In genomic region chr12:107564946-107565345, GRCh38 we compare ENCODE assay signal across 9 cellular contexts.
DNase-seq lines count a peak whose midpoint lies in the region; TF ChIP-seq lines count a peak whose summit lies in the region.
"Had no signal": no experiment of that assay in that cellular context is flagged by ENCODE, and none has a peak within 500 bp of the region (broad histone marks: within the 10 kb centered on the region; RNA-seq: fewer than 3 reads in every experiment).

No MANE protein-coding gene starts in this region.

- H3K4me3 ChIP-seq in Peyer's patch, result no peak overlapping the region

- H3K27me3 ChIP-seq in Peyer's patch, result no peaks in the 10 kb centered on the region

- peak; percentile 23 for DNase-seq in Ammon's horn (ENCODE audit: low spot score)
- DNase-seq in GM13977 (ENCODE audit: low spot score), result no peak
- DNase-seq in Peyer's patch, result peak in 1 of 3 donors; percentile 64
- DNase-seq in iPS DF 19.7 (ENCODE audit: low read depth, low spot score), result peak; percentile 25
- no peak for DNase-seq in activated gamma-delta T cell (lab: John Stamatoyannopoulos, UW)
- no peak for DNase-seq in NOMO-1 (lab: John Stamatoyannopoulos, UW; ENCODE audit: unreplicated experiment in 2 of 2)
- DNase-seq in UCSD-AML1 (lab: John Stamatoyannopoulos, UW; ENCODE audit: unreplicated experiment), result no peak
- no peak for DNase-seq in activated CD8-positive, alpha-beta memory T cell treated with anti-CD3 and anti-CD28 coated beads, Interleukin-2, amount 50 U/mL, for 48 hours
- DNase-seq: NCI-H345 had no signal

- H3K36me3 ChIP-seq in Peyer's patch, result no peaks in the 10 kb centered on the region

- no peak for TF ChIP-seq POLR2A in Peyer's patch (IDR thresholded peaks at IDR 0.05)

- in situ Hi-C loops in GM13977 (cut with MboI; ENCODE audit: low pct_unique_long_range_greater_than_20kb, low sequenced_read_pairs, unreplicated experiment), result no loop called here

- no peaks in the 10 kb centered on the region for H3K9me3 ChIP-seq in Peyer's patch

- H3K27ac ChIP-seq in Peyer's patch, result no peak overlapping the region

- peak; percentile 60 for TF ChIP-seq CTCF in GM13977 (IDR thresholded peaks at IDR 0.05; ENCODE audit: extremely low read depth, insufficient read depth, missing control alignments)
- TF ChIP-seq CTCF in Peyer's patch (IDR thresholded peaks at IDR 0.05), result peak in 4 of 6 experiments; percentile 52 to 74 (median 66)

- H3K4me1 ChIP-seq in Peyer's patch, result peaks cover 0 to 4% (median 0%) of the 10 kb centered on the region in 4 donors

Comparison
In these comparisons a context has a peak if more than half of its experiments do, and no peak if none do; other contexts are left out.
1. DNase-seq: peak in Ammon's horn (single experiment) and iPS DF 19.7 (single experiment); none in GM13977 (single experiment), activated gamma-delta T cell (single experiment), NOMO-1 (0 of 2), UCSD-AML1 (single experiment) and activated CD8-positive, alpha-beta memory T cell treated with anti-CD3 and anti-CD28 coated beads, Interleukin-2, amount 50 U/mL, for 48 hours (single experiment).